8 cellular contexts compared by ENCODE assay signal in genomic region chr1:223142795-223143759, GRCh38. TPM values are rescaled to one million over a fixed set of nuclear protein-coding genes. Genes with fewer than 3 reads are reported as not detected.
DNase-seq lines count a peak whose midpoint lies in the region; ATAC-seq and TF ChIP-seq lines count a peak whose summit lies in the region.

A gene with protein sequence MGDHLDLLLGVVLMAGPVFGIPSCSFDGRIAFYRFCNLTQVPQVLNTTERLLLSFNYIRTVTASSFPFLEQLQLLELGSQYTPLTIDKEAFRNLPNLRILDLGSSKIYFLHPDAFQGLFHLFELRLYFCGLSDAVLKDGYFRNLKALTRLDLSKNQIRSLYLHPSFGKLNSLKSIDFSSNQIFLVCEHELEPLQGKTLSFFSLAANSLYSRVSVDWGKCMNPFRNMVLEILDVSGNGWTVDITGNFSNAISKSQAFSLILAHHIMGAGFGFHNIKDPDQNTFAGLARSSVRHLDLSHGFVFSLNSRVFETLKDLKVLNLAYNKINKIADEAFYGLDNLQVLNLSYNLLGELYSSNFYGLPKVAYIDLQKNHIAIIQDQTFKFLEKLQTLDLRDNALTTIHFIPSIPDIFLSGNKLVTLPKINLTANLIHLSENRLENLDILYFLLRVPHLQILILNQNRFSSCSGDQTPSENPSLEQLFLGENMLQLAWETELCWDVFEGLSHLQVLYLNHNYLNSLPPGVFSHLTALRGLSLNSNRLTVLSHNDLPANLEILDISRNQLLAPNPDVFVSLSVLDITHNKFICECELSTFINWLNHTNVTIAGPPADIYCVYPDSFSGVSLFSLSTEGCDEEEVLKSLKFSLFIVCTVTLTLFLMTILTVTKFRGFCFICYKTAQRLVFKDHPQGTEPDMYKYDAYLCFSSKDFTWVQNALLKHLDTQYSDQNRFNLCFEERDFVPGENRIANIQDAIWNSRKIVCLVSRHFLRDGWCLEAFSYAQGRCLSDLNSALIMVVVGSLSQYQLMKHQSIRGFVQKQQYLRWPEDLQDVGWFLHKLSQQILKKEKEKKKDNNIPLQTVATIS (minus strand): TSS chr1:223143248. CDS start chr1:223113031, 30,217 bp downstream.

- 4 to 9% methylated on average over 41 to 49 of the region's 65 CpGs for whole genome bisulfite sequencing in lower leg skin, 2 donors

- H3K4me1 Mint-ChIP-seq in activated CD4-positive, alpha-beta T cell treated with anti-CD3 and anti-CD28 coated beads, Interleukin-2, amount 10 ng/mL, durations not matched to agents 7 days and 5 days: peaks cover 15% of the 10 kb centered on the region
- peaks cover 65% of the 10 kb centered on the region for H3K4me1 Mint-ChIP-seq in dendritic cell treated with granulocyte-macrophage colony-stimulating factor and Interleukin-4, amounts not matched to agents 40 ng/mL and 50 ng/mL, for 4 days (ENCODE audit: low read depth)

- POLR2A ChIA-PET in activated CD4-positive, alpha-beta T cell treated with anti-CD3 and anti-CD28 coated beads, Interleukin-2, amount 10 ng/mL, durations not matched to agents 7 days and 5 days (lab: Charles Lee): no interaction called here

- ATAC-seq in GM19035 (IDR thresholded peaks at IDR 0.05; ENCODE audit: unreplicated experiment) (peak; percentile 90), HG03342 (IDR thresholded peaks at IDR 0.05; ENCODE audit: unreplicated experiment) (peak; percentile 90)

- H3K4me3 Mint-ChIP-seq in activated CD4-positive, alpha-beta T cell treated with anti-CD3 and anti-CD28 coated beads, Interleukin-2, amount 10 ng/mL, durations not matched to agents 7 days and 5 days: peak within 1 kb of the TSS; percentile 64
- H3K4me3 Mint-ChIP-seq in dendritic cell treated with granulocyte-macrophage colony-stimulating factor and Interleukin-4, amounts not matched to agents 40 ng/mL and 50 ng/mL, for 4 days: peak within 1 kb of the TSS; percentile 80

- H3K27me3 Mint-ChIP-seq in activated CD4-positive, alpha-beta T cell treated with anti-CD3 and anti-CD28 coated beads, Interleukin-2, amount 10 ng/mL, durations not matched to agents 7 days and 5 days: peaks cover 9% of the 10 kb centered on the region
- H3K27me3 Mint-ChIP-seq in dendritic cell treated with granulocyte-macrophage colony-stimulating factor and Interleukin-4, amounts not matched to agents 40 ng/mL and 50 ng/mL, for 4 days: no peaks in the 10 kb centered on the region

- H3K9me3 Mint-ChIP-seq in activated CD4-positive, alpha-beta T cell treated with anti-CD3 and anti-CD28 coated beads, Interleukin-2, amount 10 ng/mL, durations not matched to agents 7 days and 5 days: peaks cover 10% of the 10 kb centered on the region
- H3K9me3 Mint-ChIP-seq in dendritic cell treated with granulocyte-macrophage colony-stimulating factor and Interleukin-4, amounts not matched to agents 40 ng/mL and 50 ng/mL, for 4 days: peaks cover 16% of the 10 kb centered on the region

- H3K27ac Mint-ChIP-seq in activated CD4-positive, alpha-beta T cell treated with anti-CD3 and anti-CD28 coated beads, Interleukin-2, amount 10 ng/mL, durations not matched to agents 7 days and 5 days: peak within 1 kb of the TSS; percentile 86
- peak within 1 kb of the TSS; percentile 84 for H3K27ac Mint-ChIP-seq in dendritic cell treated with granulocyte-macrophage colony-stimulating factor and Interleukin-4, amounts not matched to agents 40 ng/mL and 50 ng/mL, for 4 days

- TF ChIP-seq CTCF in lower leg skin (IDR thresholded peaks at IDR 0.05): no peak

- H3K4me3 ChIP-seq in lower leg skin (ENCODE audit: low read depth, poor library complexity, severe bottlenecking): peak within 1 kb of the TSS; percentile 22

- intact Hi-C loops in dendritic cell treated with granulocyte-macrophage colony-stimulating factor and Interleukin-4, amounts not matched to agents 40 ng/mL and 50 ng/mL, for 4 days (cut with micrococcal nuclease): loop anchor here (1.0 to 10.0 kb wide), 3 partner anchors 10 to 532 kb away; no protein-coding TSS in a partner anchor
- intact Hi-C loops in lower leg skin (cut with DNase I; ENCODE audit: low total_unique reads): no loop called here

- peaks cover 4% of the 10 kb centered on the region for H3K36me3 Mint-ChIP-seq in activated CD4-positive, alpha-beta T cell treated with anti-CD3 and anti-CD28 coated beads, Interleukin-2, amount 10 ng/mL, durations not matched to agents 7 days and 5 days (ENCODE audit: low read depth)
- H3K36me3 Mint-ChIP-seq in dendritic cell treated with granulocyte-macrophage colony-stimulating factor and Interleukin-4, amounts not matched to agents 40 ng/mL and 50 ng/mL, for 4 days (ENCODE audit: low read depth): peaks cover 23% of the 10 kb centered on the region

- DNase-seq in AML-193 (lab: John Stamatoyannopoulos, UW): peak; percentile 53 to 59
- peak; percentile 39 to 93 for DNase-seq in NCI-H446 (lab: John Stamatoyannopoulos, UW)
- DNase-seq in activated CD4-positive, alpha-beta T cell treated with anti-CD3 and anti-CD28 coated beads, Interleukin-2, amount 10 ng/mL, durations not matched to agents 7 days and 5 days: peak; percentile 87
- DNase-seq in lower leg skin (ENCODE audit: low spot score in 2 of 2): peak; percentile 84 to 97
- peak; percentile 82 to 84 for DNase-seq in stimulated activated CD4-positive, alpha-beta T cell treated with anti-CD3 and anti-CD28 coated beads, Interleukin-4, amount 100 ng/mL, for 48 hours (ENCODE audit: low read depth in 2 of 2)

- CTCF ChIA-PET in activated CD4-positive, alpha-beta T cell treated with anti-CD3 and anti-CD28 coated beads, Interleukin-2, amount 10 ng/mL, durations not matched to agents 7 days and 5 days (lab: Charles Lee): interaction anchor here (1.0 to 2.5 kb wide), 6 partner anchors 10 to 19 kb away, joined by 4 to 13 read pairs (median 6); no protein-coding TSS in a partner anchor

- no peak for TF ChIP-seq POLR2A in lower leg skin (IDR thresholded peaks at IDR 0.05)

RNA-seq across cellular contexts. Expression of the gene that starts here (rescaled TPM):
- 1 to 10 TPM in 1 of 2 experiments, under 1 TPM in 1; 0.58 to 1.0 TPM for total RNA-seq in activated CD4-positive, alpha-beta T cell treated with anti-CD3 and anti-CD28 coated beads, Interleukin-2, amount 10 ng/mL, durations not matched to agents 7 days and 5 days
- total RNA-seq in lower leg skin: 10 to 100 TPM in 1 of 4 donors, 1 to 10 TPM in 3; 1.6 to 16.8 (median 5.7) TPM

Comparison
In these comparisons a context has a peak if more than half of its experiments do, and no peak if none do; other contexts are left out.
1. Peak in every context shown above with its lines: DNase-seq, ATAC-seq and H3K4me3 ChIP-seq.